In genomic region chr2:109547280-109547679, GRCh38 we compare ENCODE assay signal across 26 cellular contexts.
"Had no signal": no experiment of that assay in that cellular context is flagged by ENCODE, and none has a peak within 500 bp of the region (broad histone marks: within the 10 kb centered on the region; RNA-seq: fewer than 3 reads in every experiment).

No MANE protein-coding gene starts in this region.

- H3K27me3 Mint-ChIP-seq: brain had no signal

- ATAC-seq: activated CD4-positive, CD25-positive, alpha-beta regulatory T cell treated with anti-CD3 and anti-CD28 coated beads, Interleukin-2, amount 50 U/mL, for 24 hours; left ventricle myocardium superior; naive thymus-derived CD4-positive, alpha-beta T cell; psoas muscle had no signal

- H3K9ac ChIP-seq: parathyroid adenoma had no signal

- DNase-seq: activated CD4-positive, alpha-beta T cell treated with anti-CD3 and anti-CD28 coated beads for 48 hours; activated CD4-positive, alpha-beta T cell treated with anti-CD3 and anti-CD28 coated beads, Interleukin-2, amount 50 U/mL, for 48 hours; activated CD8-positive, alpha-beta memory T cell treated with anti-CD3 and anti-CD28 coated beads for 24 hours; activated effector memory CD4-positive, alpha-beta T cell treated with anti-CD3 and anti-CD28 coated beads, Interleukin-2, amount 50 U/mL, for 16 hours; activated naive CD4-positive, alpha-beta T cell treated with anti-CD3 and anti-CD28 coated beads, Interleukin-2, amount 10 ng/mL, durations not matched to agents 7 days and 5 days; activated naive CD8-positive, alpha-beta T cell treated with anti-CD3 and anti-CD28 coated beads, Interleukin-2, amount 10 ng/mL, durations not matched to agents 7 days and 5 days; esophagus squamous epithelium; foreskin melanocyte; islet precursor cell; left ventricle myocardium superior; naive thymus-derived CD4-positive, alpha-beta T cell; psoas muscle; sigmoid colon; stimulated activated CD4-positive, alpha-beta T cell treated with anti-CD3 and anti-CD28 coated beads, Interleukin-15, amount 100 ng/mL, for 24 hours; stimulated activated naive CD4-positive, alpha-beta T cell; T-helper 1 cell; WERI-Rb-1 had no signal

- H2AFZ ChIP-seq: parathyroid adenoma had no signal

- H3K27ac ChIP-seq: ascending aorta, epithelial cell of prostate, parathyroid adenoma, psoas muscle, sigmoid colon, WERI-Rb-1 had no signal

- H3K27ac Mint-ChIP-seq: activated naive CD4-positive, alpha-beta T cell treated with anti-CD3 and anti-CD28 coated beads, Interleukin-2, amount 10 ng/mL, durations not matched to agents 7 days and 5 days; activated naive CD8-positive, alpha-beta T cell treated with anti-CD3 and anti-CD28 coated beads, Interleukin-2, amount 10 ng/mL, durations not matched to agents 7 days and 5 days; activated T-helper 1 cell treated with anti-CD3 and anti-CD28 coated beads, Interleukin-12 subunit alpha, Interleukin-12 subunit beta, Interleukin-2, Interleukin-4 antibody, amounts not matched to agents 30 ng/mL and 10 ng/mL and 1 ng/mL, durations not matched to agents 14 hours and 24 hours and 36 hours; brain; dendritic cell treated with granulocyte-macrophage colony-stimulating factor and Interleukin-4, amounts not matched to agents 40 ng/mL and 50 ng/mL, for 4 days; naive thymus-derived CD4-positive, alpha-beta T cell; T-helper 2 cell treated with Interferon-gamma antibody and Interleukin-4, amounts not matched to agents 5 μg/mL and 100 μg/mL, for 36 hours had no signal

- H3K9me3 ChIP-seq: ascending aorta, esophagus squamous epithelium, psoas muscle, sigmoid colon, tibial nerve had no signal

- H3K9me3 Mint-ChIP-seq: activated naive CD4-positive, alpha-beta T cell treated with anti-CD3 and anti-CD28 coated beads, Interleukin-2, amount 10 ng/mL, durations not matched to agents 7 days and 5 days; activated naive CD8-positive, alpha-beta T cell treated with anti-CD3 and anti-CD28 coated beads, Interleukin-2, amount 10 ng/mL, durations not matched to agents 7 days and 5 days; activated T-helper 1 cell treated with anti-CD3 and anti-CD28 coated beads, Interleukin-12 subunit alpha, Interleukin-12 subunit beta, Interleukin-2, Interleukin-4 antibody, amounts not matched to agents 30 ng/mL and 10 ng/mL and 1 ng/mL, durations not matched to agents 14 hours and 24 hours and 36 hours; brain; dendritic cell treated with granulocyte-macrophage colony-stimulating factor and Interleukin-4, amounts not matched to agents 40 ng/mL and 50 ng/mL, for 4 days; naive thymus-derived CD4-positive, alpha-beta T cell; T-helper 2 cell treated with Interferon-gamma antibody and Interleukin-4, amounts not matched to agents 5 μg/mL and 100 μg/mL, for 36 hours had no signal

- H3K4me3 ChIP-seq: ascending aorta, esophagus squamous epithelium, psoas muscle, sigmoid colon, tibial nerve had no signal

- H3K79me2 ChIP-seq: parathyroid adenoma had no signal

- H3K27me3 ChIP-seq: ascending aorta, esophagus squamous epithelium, sigmoid colon, tibial nerve had no signal

- H3K4me1 Mint-ChIP-seq: activated naive CD4-positive, alpha-beta T cell treated with anti-CD3 and anti-CD28 coated beads, Interleukin-2, amount 10 ng/mL, durations not matched to agents 7 days and 5 days; naive thymus-derived CD4-positive, alpha-beta T cell had no signal

- H3K36me3 Mint-ChIP-seq: activated naive CD4-positive, alpha-beta T cell treated with anti-CD3 and anti-CD28 coated beads, Interleukin-2, amount 10 ng/mL, durations not matched to agents 7 days and 5 days; activated naive CD8-positive, alpha-beta T cell treated with anti-CD3 and anti-CD28 coated beads, Interleukin-2, amount 10 ng/mL, durations not matched to agents 7 days and 5 days; naive thymus-derived CD4-positive, alpha-beta T cell had no signal

- H3K4me1 ChIP-seq: parathyroid adenoma, psoas muscle had no signal

- H3K4me3 Mint-ChIP-seq: activated naive CD4-positive, alpha-beta T cell treated with anti-CD3 and anti-CD28 coated beads, Interleukin-2, amount 10 ng/mL, durations not matched to agents 7 days and 5 days; activated naive CD8-positive, alpha-beta T cell treated with anti-CD3 and anti-CD28 coated beads, Interleukin-2, amount 10 ng/mL, durations not matched to agents 7 days and 5 days; activated T-helper 1 cell treated with anti-CD3 and anti-CD28 coated beads, Interleukin-12 subunit alpha, Interleukin-12 subunit beta, Interleukin-2, Interleukin-4 antibody, amounts not matched to agents 30 ng/mL and 10 ng/mL and 1 ng/mL, durations not matched to agents 14 hours and 24 hours and 36 hours; brain; dendritic cell treated with granulocyte-macrophage colony-stimulating factor and Interleukin-4, amounts not matched to agents 40 ng/mL and 50 ng/mL, for 4 days; naive thymus-derived CD4-positive, alpha-beta T cell; T-helper 2 cell treated with Interferon-gamma antibody and Interleukin-4, amounts not matched to agents 5 μg/mL and 100 μg/mL, for 36 hours had no signal
